In genomic region chr11:25309818-25310217, GRCh38 we compare ENCODE assay signal across 24 cellular contexts.
"Had no signal": no experiment of that assay in that cellular context is flagged by ENCODE, and none has a peak within 500 bp of the region (broad histone marks: within the 10 kb centered on the region; RNA-seq: fewer than 3 reads in every experiment).

No MANE protein-coding gene starts in this region.

- H3K27me3 ChIP-seq: colonic mucosa, dorsolateral prefrontal cortex, esophagus muscularis mucosa, esophagus squamous epithelium, foreskin keratinocyte, gastrocnemius medialis, gastroesophageal sphincter, heart left ventricle, heart right ventricle had no signal

- H3K36me3 ChIP-seq: colonic mucosa, esophagus muscularis mucosa, esophagus squamous epithelium, gastrocnemius medialis, gastroesophageal sphincter, heart left ventricle, heart right ventricle had no signal

- DNase-seq: colonic mucosa; cortex of kidney; dermis blood vessel endothelial cell; dorsolateral prefrontal cortex; effector CD4-positive, alpha-beta T cell; effector CD8-positive, alpha-beta T cell; effector memory CD4-positive, alpha-beta T cell; effector memory CD8-positive, alpha-beta T cell; endodermal cell; erythroblast; esophagus squamous epithelium; foreskin fibroblast; foreskin keratinocyte; foreskin melanocyte; gastrocnemius medialis; glutamatergic neuron; head of caudate nucleus; heart left ventricle; heart right ventricle had no signal

- ATAC-seq: effector memory CD8-positive, alpha-beta T cell; esophagus mucosa; foreskin keratinocyte; gastrocnemius medialis; gastroesophageal sphincter; heart left ventricle; heart right ventricle had no signal

- H3K4me3 ChIP-seq: colonic mucosa, coronary artery, dorsolateral prefrontal cortex, esophagus muscularis mucosa, esophagus squamous epithelium, gastrocnemius medialis, gastroesophageal sphincter, heart left ventricle, heart right ventricle had no signal

- H3K4me1 ChIP-seq: colonic mucosa, esophagus muscularis mucosa, esophagus squamous epithelium, foreskin keratinocyte, gastrocnemius medialis, gastroesophageal sphincter, heart left ventricle, heart right ventricle had no signal

- H3K9me3 ChIP-seq: colonic mucosa, esophagus muscularis mucosa, esophagus squamous epithelium, gastrocnemius medialis, gastroesophageal sphincter had no signal

- H3K27ac ChIP-seq: colonic mucosa, coronary artery, dorsolateral prefrontal cortex, epithelial cell of prostate, esophagus muscularis mucosa, esophagus squamous epithelium, foreskin keratinocyte, gastrocnemius medialis, gastroesophageal sphincter, heart left ventricle, heart right ventricle had no signal
